Comparison of ENCODE assay signal across 8 cellular contexts in genomic region chr17:77466140-77466539, GRCh38.
A peak's percentile ranks its signal among the peaks of the same experiment; 100 is the strongest.
DNase-seq lines count a peak whose midpoint lies in the region; ATAC-seq and TF ChIP-seq lines count a peak whose summit lies in the region.

No MANE protein-coding gene starts in this region.

- no peak for ATAC-seq in activated B cell treated with CpG ODN at 0.5 μM for 24 hours (ENCODE audit: low read depth)
- no peak for ATAC-seq in GM18517 (IDR thresholded peaks at IDR 0.05; ENCODE audit: unreplicated experiment)

- TF ChIP-seq POLR2A in prostate gland (IDR thresholded peaks at IDR 0.05) = no peak

- TF ChIP-seq CTCF in GM12864 (IDR thresholded peaks at IDR 0.05; ENCODE audit: low read depth, low read length, missing control alignments) (no peak), activated B cell treated with CpG ODN at 0.5 μM for 24 hours (IDR thresholded peaks at IDR 0.05) (no peak), right atrium auricular region (IDR thresholded peaks at IDR 0.05) (no peak), prostate gland (IDR thresholded peaks at IDR 0.05) (no peak)

- H3K9me3 ChIP-seq in right atrium auricular region = no peaks in the 10 kb centered on the region
- no peaks in the 10 kb centered on the region for H3K9me3 ChIP-seq in prostate gland

- H3K27ac Mint-ChIP-seq in activated B cell treated with CpG ODN at 0.5 μM for 24 hours = peak overlapping the region; percentile 93

- WGBS in prostate gland = 48% methylated on average over 13 of the region's 13 CpGs

- peak overlapping the region; percentile 75 for H3K4me3 Mint-ChIP-seq in activated B cell treated with CpG ODN at 0.5 μM for 24 hours

- H3K4me3 ChIP-seq in GM12864 (ENCODE audit: low read depth, low read length) (peak overlapping the region; percentile 11), right atrium auricular region (no peak overlapping the region), prostate gland (no peak overlapping the region)

- intact Hi-C loops in activated B cell treated with CpG ODN at 0.5 μM for 24 hours (cut with micrococcal nuclease) = loop anchor here (10.0 kb wide), 3 partner anchors 321 to 741 kb away; partner anchors contain the start of genes JMJD6, METTL23 and SEC14L1
- intact Hi-C loops in prostate gland (cut with DNase I) = no loop called here
- intact Hi-C loops in posterior vena cava (cut with DNase I) = no loop called here

- H3K9me3 Mint-ChIP-seq in activated B cell treated with CpG ODN at 0.5 μM for 24 hours = no peaks in the 10 kb centered on the region

- POLR2A ChIA-PET in activated B cell treated with CpG ODN at 0.5 μM for 24 hours (lab: Charles Lee) = interaction anchor here (0.6 to 13.6 kb wide), 14 partner anchors 9 to 688 kb away, joined by 3 to 831 read pairs (median 10); partner anchors contain the start of gene TNRC6C

- H3K27me3 Mint-ChIP-seq in activated B cell treated with CpG ODN at 0.5 μM for 24 hours = no peaks in the 10 kb centered on the region

- peaks cover 95% of the 10 kb centered on the region for H3K4me1 Mint-ChIP-seq in activated B cell treated with CpG ODN at 0.5 μM for 24 hours

- H3K27me3 ChIP-seq in right atrium auricular region = no peaks in the 10 kb centered on the region
- no peaks in the 10 kb centered on the region for H3K27me3 ChIP-seq in prostate gland (replicated peaks; ENCODE audit: insufficient read depth)

- no peak for DNase-seq in GM12864 (ENCODE audit: low read depth)
- DNase-seq in activated B cell treated with CpG ODN at 0.5 μM for 24 hours = no peak
- DNase-seq in right atrium auricular region (ENCODE audit: low spot score) = no peak
- DNase-seq in prostate gland (ENCODE audit: low spot score) = no peak
- no peak for DNase-seq in posterior vena cava (ENCODE audit: low spot score)
- DNase-seq in stimulated activated CD4-positive, alpha-beta T cell treated with anti-CD3 and anti-CD28 coated beads, Interleukin-15, amount 100 ng/mL, for 24 hours = no peak
- no peak for DNase-seq in UCSD-AML1 (lab: John Stamatoyannopoulos, UW; ENCODE audit: unreplicated experiment)

- H3K4me1 ChIP-seq in right atrium auricular region = peaks cover 0 to 75% of the 10 kb centered on the region in 2 donors
- H3K4me1 ChIP-seq in prostate gland (replicated peaks) = peaks cover 2% of the 10 kb centered on the region

- H3K36me3 ChIP-seq in right atrium auricular region (no peaks in the 10 kb centered on the region), prostate gland (no peaks in the 10 kb centered on the region)

- H3K36me3 Mint-ChIP-seq in activated B cell treated with CpG ODN at 0.5 μM for 24 hours (ENCODE audit: low read depth) = peaks cover 54% of the 10 kb centered on the region

- H3K27ac ChIP-seq in right atrium auricular region (peak overlapping the region; percentile 43 to 51), prostate gland (peak overlapping the region; percentile 12 to 33)

- CTCF ChIA-PET in activated B cell treated with CpG ODN at 0.5 μM for 24 hours (lab: Charles Lee) = interaction anchor here (0.6 to 1.7 kb wide), 5 partner anchors 8 to 36 kb away, joined by 3 to 12 read pairs (median 4); no protein-coding TSS in a partner anchor
